In the genomic region with DNA sequence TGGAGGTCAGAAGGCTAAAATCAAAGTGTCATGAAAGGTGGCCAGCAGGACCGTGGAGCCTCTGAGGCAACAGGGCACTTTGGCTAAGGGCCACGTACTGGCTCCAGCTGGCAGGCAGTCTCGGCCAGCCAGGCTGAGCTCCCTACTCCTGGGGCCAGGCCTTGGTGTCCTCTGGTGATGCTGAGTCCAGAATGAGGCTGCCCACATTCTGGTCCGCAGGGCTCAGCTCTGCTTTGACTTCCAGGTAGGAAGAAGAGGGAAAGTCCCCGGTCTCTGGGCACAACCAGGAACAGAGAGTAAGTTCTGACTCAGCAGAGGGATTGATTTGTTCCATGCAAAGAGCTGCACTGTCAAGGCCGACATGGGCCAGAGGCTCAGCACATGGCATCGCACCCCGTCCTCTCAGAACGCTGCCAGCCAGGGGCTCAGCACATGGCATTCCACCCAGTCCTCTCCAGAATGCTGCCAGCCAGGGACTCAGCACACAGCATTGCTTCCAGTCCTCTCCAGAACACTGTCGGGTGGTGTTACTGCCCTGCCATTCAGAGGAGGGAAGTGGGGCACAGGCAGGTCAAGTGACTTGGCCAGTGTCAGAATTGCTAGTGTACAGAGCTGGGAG, we compare ENCODE assay signal across 13 cellular contexts. TPM values are rescaled to one million over a fixed set of nuclear protein-coding genes. Genes with fewer than 3 reads are reported as not detected.
A peak's percentile ranks its signal among the peaks of the same experiment; 100 is the strongest.
DNase-seq lines count a peak whose midpoint lies in the region; ATAC-seq, FAIRE-seq and TF ChIP-seq lines count a peak whose summit lies in the region.
"Not testable (repeated sequence)": the region's sequence is repeated elsewhere in the genome, so short reads cannot be mapped to it uniquely, and the experiment has no call there.
"Had no signal": no experiment of that assay in that cellular context is flagged by ENCODE, and none has a peak within 500 bp of the region (broad histone marks: within the 10 kb centered on the region; RNA-seq: fewer than 3 reads in every experiment).

No MANE protein-coding gene starts in this region.

- ATAC-seq in body of pancreas (peak; percentile 63), esophagus mucosa (peak; percentile 66), left ventricle myocardium superior (peak; percentile 63), left lobe of liver (peak; percentile 82), mucosa of descending colon (peak; percentile 60), gastrocnemius medialis (peak; percentile 49 to 58)

- TF ChIP-seq POLR2A in body of pancreas (IDR thresholded peaks at IDR 0.05); gastrocnemius medialis (IDR thresholded peaks at IDR 0.05); transverse colon (IDR thresholded peaks at IDR 0.05): not testable (repeated sequence)

- in situ Hi-C loops in gastrocnemius medialis (cut with MboI; ENCODE audit: low sequenced_read_pairs in 4 of 4); transverse colon (cut with MboI; ENCODE audit: low pct_ligation_motif_present in 1 of 4, low pct_unique_long_range_greater_than_20kb in 1 of 4, low sequenced_read_pairs in 3 of 4): not testable (repeated sequence)

- not testable (repeated sequence) for H3K27me3 ChIP-seq in body of pancreas, gastrocnemius medialis, transverse colon

- not testable (repeated sequence) for H3K27ac ChIP-seq in body of pancreas, gastrocnemius medialis
- peak overlapping the region in 2 of 4 donors; percentile 33 to 60 for H3K27ac ChIP-seq in transverse colon

- not testable (repeated sequence) for H3K4me3 ChIP-seq in body of pancreas, mucosa of descending colon, gastrocnemius medialis, transverse colon

- WGBS in body of pancreas, 2 donors: no CpG with 5 or more reads among the region's 10 CpGs
- 67% methylated on average over 4 of the region's 10 CpGs; no CpG with 5 or more reads in 1 of the 2 donors for WGBS in transverse colon (ENCODE audit: low coverage in 1 of 2), 2 donors

- not testable (repeated sequence) for DNase-seq in HTR-8/SVneo (ENCODE audit: insufficient read length, low spot score); left ventricle myocardium superior; gastrocnemius medialis
- peak in 2 of 4 donors; percentile 4 to 19 for DNase-seq in body of pancreas
- DNase-seq in left lobe of liver (ENCODE audit: low spot score): peak; percentile 82
- peak in 1 of 3 donors; percentile 27 for DNase-seq in mucosa of descending colon
- DNase-seq in transverse colon: peak; percentile 36

- not testable (repeated sequence) for H3K9me3 ChIP-seq in body of pancreas, mucosa of descending colon, gastrocnemius medialis, transverse colon

- FAIRE-seq in HTR-8/SVneo (lab: Jason Lieb, UNC): peak; percentile 67

- not testable (repeated sequence) for TF ChIP-seq CTCF in body of pancreas (IDR thresholded peaks at IDR 0.05); mucosa of descending colon (IDR thresholded peaks at IDR 0.05); gastrocnemius medialis (IDR thresholded peaks at IDR 0.05 in 4 of 5, conservative IDR thresholded peaks at IDR 0.05 in 1 of 5); transverse colon (IDR thresholded peaks at IDR 0.05)

- TF ChIP-seq EP300 in transverse colon (IDR thresholded peaks at IDR 0.05; ENCODE audit: low read depth): not testable (repeated sequence)

- not testable (repeated sequence) for H3K36me3 ChIP-seq in body of pancreas (replicated peaks in 1 of 2; ENCODE audit: insufficient read depth in 1 of 2, low read depth in 2 of 2); mucosa of descending colon (ENCODE audit: low read depth); gastrocnemius medialis; transverse colon

- intact Hi-C loops in body of pancreas (cut with DNase I); left ventricle myocardium superior (cut with micrococcal nuclease); mucosa of descending colon (cut with DNase I, micrococcal nuclease); gastrocnemius medialis (cut with DNase I; ENCODE audit: low total_unique reads); transverse colon (cut with DNase I; ENCODE audit: low total_unique reads): not testable (repeated sequence)

- not testable (repeated sequence) for H3K4me1 ChIP-seq in body of pancreas; mucosa of descending colon (ENCODE audit: low read depth); gastrocnemius medialis; transverse colon

RNA-seq across cellular contexts. Expression of a gene that starts 2.5 kb away (rescaled TPM):
- total RNA-seq in body of pancreas (not detected), esophagus mucosa (15.7 TPM), left ventricle myocardium superior (not detected), left lobe of liver (0.18 TPM), mucosa of descending colon (10 to 100 TPM; 23.7 to 91.5 (median 53.9) TPM), gastrocnemius medialis (under 1 TPM in 1 of 4 donors, not detected in 3; 0.22 TPM), transverse colon (10 to 100 TPM; 15.7 to 60.7 (median 37.2) TPM)
- total RNA-seq: A172; CD4-positive, CD25-positive, alpha-beta regulatory T cell; CD8-positive, alpha-beta memory T cell; H1; H9 had no signal

Comparison
In these comparisons a context has a peak if more than half of its experiments do, and no peak if none do; other contexts are left out.
1. RNA of a gene that starts 2.5 kb away (total RNA-seq): 23.7 to 91.5 TPM in mucosa of descending colon, 15.7 to 60.7 TPM in transverse colon and 15.7 TPM in esophagus mucosa (single experiment); 0.18 TPM in left lobe of liver (single experiment), not detected in body of pancreas, not detected in left ventricle myocardium superior (single experiment) and 0.22 TPM in gastrocnemius medialis; every median in the first group is over 10 times any median in the second.
2. Peak in every context shown above with its lines, with median percentiles within 50 percentile points of each other: ATAC-seq.